Comparison of ENCODE assay signal across 24 cellular contexts in the genomic region with DNA sequence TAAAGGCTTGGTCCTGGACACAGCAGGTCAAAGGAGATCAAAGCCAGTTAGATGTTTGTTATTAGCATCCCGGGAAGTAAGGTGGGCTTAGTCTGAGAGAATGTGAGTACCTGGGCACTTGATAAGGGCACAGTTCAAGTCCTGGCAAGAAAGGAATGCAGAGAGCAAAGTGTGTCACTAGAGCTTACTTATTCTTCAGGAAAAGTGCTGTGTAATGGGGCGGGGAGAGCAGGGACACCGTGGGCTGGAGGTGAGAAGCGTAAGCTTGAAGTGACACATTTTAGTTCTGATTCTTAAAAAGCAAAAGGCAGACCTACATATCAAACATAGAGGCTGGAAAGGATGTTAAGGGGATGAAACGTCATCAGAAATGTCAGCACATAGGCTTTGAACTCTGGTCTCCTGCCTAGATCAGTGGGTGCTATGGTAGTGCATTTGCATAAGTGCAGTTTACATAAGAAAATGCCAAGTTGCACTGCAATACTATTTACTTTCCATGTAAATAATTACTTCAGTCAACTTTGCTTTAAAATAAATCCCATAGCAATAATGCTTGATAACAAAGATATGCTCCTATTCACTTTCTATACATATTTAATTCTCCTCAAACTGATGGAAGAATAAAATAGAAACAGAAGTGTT. TPM values are rescaled to one million over a fixed set of nuclear protein-coding genes. Genes with fewer than 3 reads are reported as not detected.
DNase-seq lines count a peak whose midpoint lies in the region; TF ChIP-seq lines count a peak whose summit lies in the region.
"Had no signal": no experiment of that assay in that cellular context is flagged by ENCODE, and none has a peak within 500 bp of the region (broad histone marks: within the 10 kb centered on the region; RNA-seq: fewer than 3 reads in every experiment).

No MANE protein-coding gene starts in this region.

- H3K4me1 ChIP-seq in Caco-2 = peaks cover 8% of the 10 kb centered on the region; the same call in 1 of the 2 replicates
- H3K4me1 ChIP-seq in SJCRH30 = no peaks in the 10 kb centered on the region

- no peaks in the 10 kb centered on the region for H3K27me3 ChIP-seq in Caco-2 (replicated peaks; ENCODE audit: control insufficient read depth, insufficient read depth, low read length)
- no peaks in the 10 kb centered on the region for H3K27me3 ChIP-seq in SJCRH30

- H3K27me3 Mint-ChIP-seq in Caco-2 (ENCODE audit: insufficient read depth, unreplicated experiment) = no peaks in the 10 kb centered on the region
- H3K27me3 Mint-ChIP-seq in osteocyte (ENCODE audit: unreplicated experiment) = no peaks in the 10 kb centered on the region

- no peak for TF ChIP-seq CTCF in Caco-2 (IDR thresholded peaks at IDR 0.05; ENCODE audit: insufficient read depth in 1 of 2, low read depth in 1 of 2, low read length in 1 of 2, severe bottlenecking in 1 of 2, unreplicated experiment in 1 of 2)
- no peak for TF ChIP-seq CTCF in osteocyte (IDR thresholded peaks at IDR 0.05)

- H3K27ac ChIP-seq in SJCRH30 = no peak overlapping the region
- H3K27ac ChIP-seq: HL-60, KMS-11, tibial nerve had no signal

- H3K27ac Mint-ChIP-seq in Caco-2 (ENCODE audit: unreplicated experiment) (peak overlapping the region; percentile 29), osteocyte (ENCODE audit: unreplicated experiment) (no peak overlapping the region)
- H3K27ac Mint-ChIP-seq: activated naive CD8-positive, alpha-beta T cell treated with anti-CD3 and anti-CD28 coated beads for 36 hours; CD4-positive, alpha-beta T cell; dendritic cell treated with granulocyte-macrophage colony-stimulating factor and Interleukin-4, amounts not matched to agents 40 ng/mL and 50 ng/mL, for 4 days; memory B cell; nephron progenitor cell; stimulated activated effector memory CD8-positive, alpha-beta T cell treated with anti-CD3 and anti-CD28 coated beads, Interleukin-12 subunit alpha, Interleukin-12 subunit beta, amount 100 ng/mL, for 72 hours had no signal

- H3K4me1 Mint-ChIP-seq in Caco-2 (ENCODE audit: low read depth, unreplicated experiment) (peaks cover 17% of the 10 kb centered on the region), osteocyte (ENCODE audit: unreplicated experiment) (peaks cover 31% of the 10 kb centered on the region)

- H3K36me3 ChIP-seq in Caco-2 (ENCODE audit: control insufficient read depth, insufficient read depth, low read length) (no peaks in the 10 kb centered on the region), SJCRH30 (peaks cover 8% of the 10 kb centered on the region)
- H3K36me3 ChIP-seq: tibial nerve had no signal

- no TSS peak for BruUV-seq in Caco-2 (replicated peaks; lab: Mats Ljungman, UMichigan)

- no peak overlapping the region for H3K4me3 ChIP-seq in Caco-2 (ENCODE audit: low read depth, low read length)
- H3K4me3 ChIP-seq in SJCRH30 = peak overlapping the region; percentile 91

- POLR2A ChIA-PET in Caco-2 (lab: Charles Lee) = no interaction called here

- H3K4me3 Mint-ChIP-seq in Caco-2 (ENCODE audit: unreplicated experiment) (peak overlapping the region; percentile 87), osteocyte (ENCODE audit: unreplicated experiment) (peak overlapping the region; percentile 76)
- H3K4me3 Mint-ChIP-seq: activated naive CD8-positive, alpha-beta T cell treated with anti-CD3 and anti-CD28 coated beads for 36 hours; CD4-positive, alpha-beta T cell; dendritic cell treated with granulocyte-macrophage colony-stimulating factor and Interleukin-4, amounts not matched to agents 40 ng/mL and 50 ng/mL, for 4 days; memory B cell; nephron progenitor cell; stimulated activated effector memory CD8-positive, alpha-beta T cell treated with anti-CD3 and anti-CD28 coated beads, Interleukin-12 subunit alpha, Interleukin-12 subunit beta, amount 100 ng/mL, for 72 hours had no signal

- no peak for DNase-seq in Caco-2
- peak in 1 of 2 experiments; percentile 6 for DNase-seq in SJCRH30
- DNase-seq in kidney tubule cell (ENCODE audit: low spot score) = peak; percentile 42
- no peak for DNase-seq in osteocyte (ENCODE audit: extremely low spot score, unreplicated experiment)
- DNase-seq in HCEC 1CT = no peak
- DNase-seq in globus pallidus (ENCODE audit: low spot score) = no peak
- DNase-seq in HuH-7 (ENCODE audit: low spot score) = no peak
- DNase-seq in epidermal melanocyte (ENCODE audit: insufficient read length, low spot score) = no peak
- DNase-seq: activated CD4-positive, alpha-beta T cell treated with anti-CD3 and anti-CD28 coated beads for 1 hour; activated naive CD8-positive, alpha-beta T cell treated with anti-CD3 and anti-CD28 coated beads for 36 hours; CD4-positive, alpha-beta T cell; DND-41; H7; NCI-H2171; NCI-H748 treated with DMSO at 0.1 percent for 48 hours; nephron progenitor cell; OCI-M1; SK-N-SH had no signal

- peaks cover 5% of the 10 kb centered on the region for H3K36me3 Mint-ChIP-seq in Caco-2 (ENCODE audit: insufficient read depth, unreplicated experiment)
- H3K36me3 Mint-ChIP-seq in osteocyte (ENCODE audit: unreplicated experiment) = peaks cover 10% of the 10 kb centered on the region
- H3K36me3 Mint-ChIP-seq: activated naive CD8-positive, alpha-beta T cell treated with anti-CD3 and anti-CD28 coated beads for 36 hours; memory B cell; stimulated activated effector memory CD8-positive, alpha-beta T cell treated with anti-CD3 and anti-CD28 coated beads, Interleukin-12 subunit alpha, Interleukin-12 subunit beta, amount 100 ng/mL, for 72 hours had no signal

- no peaks in the 10 kb centered on the region; the same call in 1 of the 2 replicates for H3K9me3 ChIP-seq in Caco-2
- H3K9me3 ChIP-seq in SJCRH30 (replicated peaks) = no peaks in the 10 kb centered on the region
- H3K9me3 ChIP-seq: SK-N-SH, tibial nerve had no signal

- CTCF ChIA-PET in Caco-2 (lab: Charles Lee) = no interaction called here

- peaks cover 10% of the 10 kb centered on the region for H3K9me3 Mint-ChIP-seq in Caco-2 (ENCODE audit: unreplicated experiment)
- no peaks in the 10 kb centered on the region for H3K9me3 Mint-ChIP-seq in osteocyte (ENCODE audit: unreplicated experiment)
- H3K9me3 Mint-ChIP-seq: activated naive CD8-positive, alpha-beta T cell treated with anti-CD3 and anti-CD28 coated beads for 36 hours; CD4-positive, alpha-beta T cell; dendritic cell treated with granulocyte-macrophage colony-stimulating factor and Interleukin-4, amounts not matched to agents 40 ng/mL and 50 ng/mL, for 4 days; nephron progenitor cell; stimulated activated effector memory CD8-positive, alpha-beta T cell treated with anti-CD3 and anti-CD28 coated beads, Interleukin-12 subunit alpha, Interleukin-12 subunit beta, amount 100 ng/mL, for 72 hours had no signal

- intact Hi-C loops in Caco-2 (cut with micrococcal nuclease; ENCODE audit: unreplicated experiment) = no loop called here

RNA-seq across cellular contexts. Expression of a gene that starts 2.6 kb away (rescaled TPM):
- total RNA-seq in Caco-2 (2022) (13.4 and 14.0 TPM in 2 replicates), osteocyte (15.8 and 18.6 TPM in 2 replicates)
- 11.6 and 12.2 TPM in 2 replicates for total RNA-seq in SJCRH30 (2014; rRNA removed; shearing (Covaris generic))
- total RNA-seq: activated naive CD8-positive, alpha-beta T cell treated with anti-CD3 and anti-CD28 coated beads for 36 hours; CD4-positive, alpha-beta T cell had no signal
